ENCODE assay signal across 10 cellular contexts in the genomic region with DNA sequence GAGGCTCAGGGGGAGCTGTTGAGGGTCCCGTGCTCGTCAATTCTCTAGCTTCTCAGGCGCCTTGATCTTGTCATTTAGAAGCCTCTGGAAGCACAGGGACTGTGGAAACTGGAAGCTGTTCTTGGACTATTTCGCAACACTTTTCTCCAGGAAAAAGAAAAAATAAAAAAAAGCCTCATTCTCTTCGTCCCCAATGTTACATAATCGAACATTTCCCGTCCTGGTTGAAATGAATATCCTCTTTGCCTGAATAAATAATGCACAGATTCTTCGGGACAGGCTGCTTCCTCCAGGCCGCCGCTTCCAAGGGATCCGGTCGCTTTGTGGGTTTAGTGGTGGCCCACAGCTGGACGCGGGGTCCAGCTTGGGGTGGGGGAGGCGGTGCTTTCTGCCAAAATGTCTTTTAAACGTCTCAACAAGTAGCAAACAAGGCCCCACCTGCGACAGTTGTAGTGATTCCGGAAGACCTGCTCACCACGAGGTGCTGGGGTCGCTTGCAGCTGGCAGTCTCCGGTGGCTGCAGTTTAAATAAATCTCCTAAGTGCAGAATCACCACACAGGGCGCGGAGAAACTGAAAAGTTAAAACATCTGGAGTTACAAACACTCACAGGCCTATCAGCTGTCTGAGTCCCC.
A peak's percentile ranks its signal among the peaks of the same experiment; 100 is the strongest.
DNase-seq lines count a peak whose midpoint lies in the region; ATAC-seq, FAIRE-seq and TF ChIP-seq lines count a peak whose summit lies in the region.
"Had no signal": no experiment of that assay in that cellular context is flagged by ENCODE, and none has a peak within 500 bp of the region (broad histone marks: within the 10 kb centered on the region; RNA-seq: fewer than 3 reads in every experiment).

No MANE protein-coding gene starts in this region.

- TF ChIP-seq POLR2A in GM12891 (IDR thresholded peaks at IDR 0.05; ENCODE audit: low read depth, low read length) = no peak

- H3K4me1 Mint-ChIP-seq in stimulated activated memory B cell treated with anti-CD40 and anti-IgM and Interleukin-4, amounts not matched to agents 10 μg/mL and 1 μg/mL and 100 μg/mL, for 72 hours = peaks cover 15% of the 10 kb centered on the region

- H3K27ac Mint-ChIP-seq in stimulated activated memory B cell treated with anti-CD40 and anti-IgM and Interleukin-4, amounts not matched to agents 10 μg/mL and 1 μg/mL and 100 μg/mL, for 72 hours = no peak overlapping the region

- ATAC-seq in GM18498 (IDR thresholded peaks at IDR 0.05; ENCODE audit: unreplicated experiment) = peak; percentile 55
- ATAC-seq in stimulated activated memory B cell treated with anti-CD40 and anti-IgM and Interleukin-4, amounts not matched to agents 10 μg/mL and 1 μg/mL and 100 μg/mL, for 72 hours = no peak

- no peak for FAIRE-seq in GM12891 (lab: Jason Lieb, UNC)
- FAIRE-seq in RCC 7860 (lab: Jason Lieb, UNC) = no peak
- FAIRE-seq: endothelial cell of umbilical vein had no signal

- no peaks in the 10 kb centered on the region for H3K9me3 Mint-ChIP-seq in stimulated activated memory B cell treated with anti-CD40 and anti-IgM and Interleukin-4, amounts not matched to agents 10 μg/mL and 1 μg/mL and 100 μg/mL, for 72 hours

- peaks cover 9% of the 10 kb centered on the region for H3K27me3 Mint-ChIP-seq in stimulated activated memory B cell treated with anti-CD40 and anti-IgM and Interleukin-4, amounts not matched to agents 10 μg/mL and 1 μg/mL and 100 μg/mL, for 72 hours

- no peaks in the 10 kb centered on the region for H3K36me3 ChIP-seq in hepatocyte (replicated peaks; ENCODE audit: insufficient read depth, low read depth)
- H3K36me3 ChIP-seq: neutrophil had no signal

- no peaks in the 10 kb centered on the region for H4K20me1 ChIP-seq in hepatocyte (ENCODE audit: insufficient read depth, poor library complexity, severe bottlenecking)

- no peaks in the 10 kb centered on the region for H3K36me3 Mint-ChIP-seq in stimulated activated memory B cell treated with anti-CD40 and anti-IgM and Interleukin-4, amounts not matched to agents 10 μg/mL and 1 μg/mL and 100 μg/mL, for 72 hours

- H3K4me1 ChIP-seq in hepatocyte (ENCODE audit: insufficient read depth) = peaks cover 8% of the 10 kb centered on the region

- H3K27ac ChIP-seq in hepatocyte = peak overlapping the region; percentile 44
- H3K27ac ChIP-seq: neutrophil had no signal

- no peak for TF ChIP-seq CTCF in hepatocyte (IDR thresholded peaks at IDR 0.05; ENCODE audit: poor library complexity)

- H3K79me2 ChIP-seq in hepatocyte = no peaks in the 10 kb centered on the region

- 71% methylated on average over 23 of the region's 23 CpGs for WGBS in hepatocyte (ENCODE audit: low lambda C conversion rate, missing lambda C conversion rate)

- H3K9me2 ChIP-seq in hepatocyte (replicated peaks; ENCODE audit: insufficient read depth) = no peaks in the 10 kb centered on the region

- H3K4me2 ChIP-seq in hepatocyte = peak overlapping the region; percentile 58

- no peak overlapping the region for H3K4me3 ChIP-seq in hepatocyte

- peak; percentile 81 for DNase-seq in UCSD-AML1 (lab: John Stamatoyannopoulos, UW; ENCODE audit: unreplicated experiment)
- DNase-seq in hepatocyte (ENCODE audit: low spot score) = peak; percentile 19
- no peak for DNase-seq in GM12891 (ENCODE audit: insufficient read length, low spot score)
- DNase-seq in RCC 7860 (ENCODE audit: low spot score) = no peak
- no peak for DNase-seq in anterior cingulate cortex (lab: John Stamatoyannopoulos, UW)
- no peak for DNase-seq in NCI-H2029 (lab: John Stamatoyannopoulos, UW)

- H3K9me3 ChIP-seq in hepatocyte (ENCODE audit: low read depth) = no peaks in the 10 kb centered on the region
- H3K9me3 ChIP-seq: neutrophil had no signal

- H3K4me3 Mint-ChIP-seq in stimulated activated memory B cell treated with anti-CD40 and anti-IgM and Interleukin-4, amounts not matched to agents 10 μg/mL and 1 μg/mL and 100 μg/mL, for 72 hours = peak overlapping the region; percentile 36

- H2AFZ ChIP-seq in hepatocyte = no peak overlapping the region

- no peaks in the 10 kb centered on the region for H3K27me3 ChIP-seq in hepatocyte

TF ChIP-seq in GM12891, 5 proteins besides CTCF, POLR2A, EP300 and RAD21:
- TF ChIP-seq TAF1 (IDR thresholded peaks at IDR 0.05; ENCODE audit: low read depth, low read length) (no peak), SPI1 (IDR thresholded peaks at IDR 0.05; ENCODE audit: low read depth, low read length) (no peak), POLR2AphosphoS5 (IDR thresholded peaks at IDR 0.05; ENCODE audit: low read depth, low read length) (no peak), POU2F2 (IDR thresholded peaks at IDR 0.05; ENCODE audit: low read depth, low read length) (no peak), PAX5 (IDR thresholded peaks at IDR 0.05; ENCODE audit: insufficient read depth, low read length, severe bottlenecking) (no peak)

Comparison
In these comparisons a context has a peak if more than half of its experiments do, and no peak if none do; other contexts are left out.
1. DNase-seq: peak in UCSD-AML1 (single experiment) and hepatocyte (single experiment); none in GM12891 (single experiment), RCC 7860 (single experiment), anterior cingulate cortex (0 of 58) and NCI-H2029 (single experiment).